ENCODE assay signal across 1 cellular context in genomic region chr17:41415833-41416335, GRCh38.
TF ChIP-seq lines count a peak whose summit lies in the region.

No MANE protein-coding gene starts in this region.

TF ChIP-seq in HepG2, 621 proteins besides CTCF, POLR2A, EP300 and RAD21 (continued from another document and continues in another):
- TF ChIP-seq PAXIP1 (CRISPR knock-in tag; conservative IDR thresholded peaks at IDR 0.05) (peak; percentile 91), ZMYM2 (CRISPR knock-in tag; IDR thresholded peaks at IDR 0.05) (peak; percentile 78), ZNF879 (CRISPR knock-in tag; IDR thresholded peaks at IDR 0.05) (no peak), SMARCC2 (IDR thresholded peaks at IDR 0.05) (no peak), FOXA3 (CRISPR knock-in tag; IDR thresholded peaks at IDR 0.05) (peak; percentile 66), SOX13 (IDR thresholded peaks at IDR 0.05) (no peak), SOX13 (CRISPR knock-in tag; conservative IDR thresholded peaks at IDR 0.05 in 1 of 2, IDR thresholded peaks at IDR 0.05 in 1 of 2) (peak in 1 of 2 experiments; percentile 78; a peak in 2 of 4 replicates), NFRKB (IDR thresholded peaks at IDR 0.05) (no peak), ZNF138 (CRISPR knock-in tag; IDR thresholded peaks at IDR 0.05; ENCODE audit: low read depth) (no peak), ZNF607 (CRISPR knock-in tag; IDR thresholded peaks at IDR 0.05; ENCODE audit: borderline replicate concordance) (no peak; the same call in 1 of the 2 replicates), TEAD3 (CRISPR knock-in tag; optimal IDR thresholded peaks at IDR 0.05; ENCODE audit: borderline replicate concordance) (peak; percentile 99), HNF1B (CRISPR knock-in tag; IDR thresholded peaks at IDR 0.05) (peak; percentile 76), EHMT2 (IDR thresholded peaks at IDR 0.05; ENCODE audit: borderline replicate concordance, low read depth, low read length) (peak; percentile 74; the same call in 1 of the 2 replicates), MLLT10 (CRISPR knock-in tag; IDR thresholded peaks at IDR 0.05) (no peak), PHF21A (CRISPR knock-in tag; IDR thresholded peaks at IDR 0.05) (peak; percentile 85), ZNF460 (CRISPR knock-in tag; IDR thresholded peaks at IDR 0.05; ENCODE audit: borderline replicate concordance) (no peak), MIER2 (CRISPR knock-in tag; IDR thresholded peaks at IDR 0.05) (peak; percentile 54; the same call in 1 of the 2 replicates), TAF15 (IDR thresholded peaks at IDR 0.05; ENCODE audit: low read depth, low read length, poor library complexity, severe bottlenecking) (no peak), CREB1 (IDR thresholded peaks at IDR 0.05) (no peak), CREB1 (CRISPR knock-in tag; IDR thresholded peaks at IDR 0.05) (no peak; the same call in 1 of the 2 replicates), NONO (IDR thresholded peaks at IDR 0.05) (no peak), NONO (CRISPR knock-in tag; conservative IDR thresholded peaks at IDR 0.05) (no peak), ETV5 (CRISPR knock-in tag; IDR thresholded peaks at IDR 0.05; ENCODE audit: borderline replicate concordance) (peak; percentile 45; the same call in 1 of the 2 replicates), HNF4G (IDR thresholded peaks at IDR 0.05; ENCODE audit: borderline replicate concordance, low read depth, low read length) (peak; percentile 81), HNF4G (CRISPR knock-in tag; IDR thresholded peaks at IDR 0.05; ENCODE audit: borderline replicate concordance, low read depth) (peak; percentile 90; the same call in 1 of the 2 replicates), TBX2 (CRISPR knock-in tag; IDR thresholded peaks at IDR 0.05; ENCODE audit: borderline replicate concordance) (peak; percentile 41; the same call in 1 of the 2 replicates), GABPA (IDR thresholded peaks at IDR 0.05; ENCODE audit: low read depth, low read length) (no peak), GABPA (CRISPR knock-in tag; IDR thresholded peaks at IDR 0.05; ENCODE audit: low read depth) (0 out of 2 replicates have a peak, but pooled peaks have one; percentile 43), KDM2A (CRISPR knock-in tag; IDR thresholded peaks at IDR 0.05; ENCODE audit: borderline replicate concordance, low read depth) (0 out of 2 replicates have a peak, but pooled peaks have one; percentile 37), SMAD3 (CRISPR knock-in tag; IDR thresholded peaks at IDR 0.05) (0 out of 2 replicates have a peak, but pooled peaks have one; percentile 43), TCF7 (IDR thresholded peaks at IDR 0.05; ENCODE audit: low read depth) (peak; percentile 48), ATF2 (CRISPR knock-in tag; IDR thresholded peaks at IDR 0.05) (peak; percentile 84; the same call in 1 of the 2 replicates), KDM5A (IDR thresholded peaks at IDR 0.05; ENCODE audit: borderline replicate concordance, low read length) (no peak), THRA (CRISPR knock-in tag; IDR thresholded peaks at IDR 0.05; ENCODE audit: borderline replicate concordance) (peak; percentile 85; the same call in 1 of the 2 replicates), NFE2L1 (CRISPR knock-in tag; IDR thresholded peaks at IDR 0.05; ENCODE audit: borderline replicate concordance) (no peak), ZNF660 (CRISPR knock-in tag; IDR thresholded peaks at IDR 0.05; ENCODE audit: borderline replicate concordance, low read depth) (no peak), ZNF446 (CRISPR knock-in tag; IDR thresholded peaks at IDR 0.05) (no peak), RFX3 (CRISPR knock-in tag; IDR thresholded peaks at IDR 0.05) (no peak), ZNF251 (CRISPR knock-in tag; IDR thresholded peaks at IDR 0.05) (no peak), HIVEP1 (CRISPR knock-in tag; IDR thresholded peaks at IDR 0.05) (no peak), RXRB (CRISPR knock-in tag; IDR thresholded peaks at IDR 0.05; ENCODE audit: borderline replicate concordance) (peak; percentile 90), TCF12 (IDR thresholded peaks at IDR 0.05) (no peak), TCF12 (CRISPR knock-in tag; IDR thresholded peaks at IDR 0.05) (peak; percentile 67; the same call in 1 of the 2 replicates), ZFP36 (IDR thresholded peaks at IDR 0.05; ENCODE audit: borderline replicate concordance, low read depth, low read length, partially characterized antibody) (no peak)
- TF ChIP-seq, protein P1, sequence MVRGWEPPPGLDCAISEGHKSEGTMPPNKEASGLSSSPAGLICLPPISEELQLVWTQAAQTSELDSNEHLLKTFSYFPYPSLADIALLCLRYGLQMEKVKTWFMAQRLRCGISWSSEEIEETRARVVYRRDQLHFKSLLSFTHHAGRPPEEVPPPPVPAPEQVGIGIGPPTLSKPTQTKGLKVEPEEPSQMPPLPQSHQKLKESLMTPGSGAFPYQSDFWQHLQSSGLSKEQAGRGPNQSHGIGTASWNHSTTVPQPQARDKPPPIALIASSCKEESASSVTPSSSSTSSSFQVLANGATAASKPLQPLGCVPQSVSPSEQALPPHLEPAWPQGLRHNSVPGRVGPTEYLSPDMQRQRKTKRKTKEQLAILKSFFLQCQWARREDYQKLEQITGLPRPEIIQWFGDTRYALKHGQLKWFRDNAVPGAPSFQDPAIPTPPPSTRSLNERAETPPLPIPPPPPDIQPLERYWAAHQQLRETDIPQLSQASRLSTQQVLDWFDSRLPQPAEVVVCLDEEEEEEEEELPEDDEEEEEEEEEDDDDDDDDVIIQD (CRISPR knock-in tag; IDR thresholded peaks at IDR 0.05; ENCODE audit: low read depth), result peak; percentile 50; the same call in 1 of the 2 replicates
- TF ChIP-seq, protein P2, sequence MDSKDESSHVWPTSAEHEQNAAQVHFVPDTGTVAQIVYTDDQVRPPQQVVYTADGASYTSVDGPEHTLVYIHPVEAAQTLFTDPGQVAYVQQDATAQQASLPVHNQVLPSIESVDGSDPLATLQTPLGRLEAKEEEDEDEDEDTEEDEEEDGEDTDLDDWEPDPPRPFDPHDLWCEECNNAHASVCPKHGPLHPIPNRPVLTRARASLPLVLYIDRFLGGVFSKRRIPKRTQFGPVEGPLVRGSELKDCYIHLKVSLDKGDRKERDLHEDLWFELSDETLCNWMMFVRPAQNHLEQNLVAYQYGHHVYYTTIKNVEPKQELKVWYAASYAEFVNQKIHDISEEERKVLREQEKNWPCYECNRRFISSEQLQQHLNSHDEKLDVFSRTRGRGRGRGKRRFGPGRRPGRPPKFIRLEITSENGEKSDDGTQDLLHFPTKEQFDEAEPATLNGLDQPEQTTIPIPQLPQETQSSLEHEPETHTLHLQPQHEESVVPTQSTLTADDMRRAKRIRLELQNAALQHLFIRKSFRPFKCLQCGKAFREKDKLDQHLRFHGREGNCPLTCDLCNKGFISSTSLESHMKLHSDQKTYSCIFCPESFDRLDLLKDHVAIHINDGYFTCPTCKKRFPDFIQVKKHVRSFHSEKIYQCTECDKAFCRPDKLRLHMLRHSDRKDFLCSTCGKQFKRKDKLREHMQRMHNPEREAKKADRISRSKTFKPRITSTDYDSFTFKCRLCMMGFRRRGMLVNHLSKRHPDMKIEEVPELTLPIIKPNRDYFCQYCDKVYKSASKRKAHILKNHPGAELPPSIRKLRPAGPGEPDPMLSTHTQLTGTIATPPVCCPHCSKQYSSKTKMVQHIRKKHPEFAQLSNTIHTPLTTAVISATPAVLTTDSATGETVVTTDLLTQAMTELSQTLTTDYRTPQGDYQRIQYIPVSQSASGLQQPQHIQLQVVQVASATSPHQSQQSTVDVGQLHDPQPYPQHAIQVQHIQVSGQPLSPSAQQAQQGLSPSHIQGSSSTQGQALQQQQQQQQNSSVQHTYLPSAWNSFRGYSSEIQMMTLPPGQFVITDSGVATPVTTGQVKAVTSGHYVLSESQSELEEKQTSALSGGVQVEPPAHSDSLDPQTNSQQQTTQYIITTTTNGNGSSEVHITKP (CRISPR knock-in tag; IDR thresholded peaks at IDR 0.05; ENCODE audit: low read depth), result peak; percentile 55; the same call in 1 of the 2 replicates
- TF ChIP-seq, protein P3, sequence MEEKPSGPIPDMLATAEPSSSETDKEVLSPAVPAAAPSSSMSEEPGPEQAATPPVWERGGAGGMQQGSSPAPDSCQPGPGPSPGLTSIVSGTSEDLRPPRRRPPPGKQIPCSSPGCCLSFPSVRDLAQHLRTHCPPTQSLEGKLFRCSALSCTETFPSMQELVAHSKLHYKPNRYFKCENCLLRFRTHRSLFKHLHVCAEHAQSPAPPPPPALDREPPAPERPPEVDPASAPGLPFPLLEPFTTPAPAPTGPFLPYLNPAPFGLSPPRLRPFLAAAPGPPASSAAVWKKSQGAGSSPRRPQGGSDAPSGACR (CRISPR knock-in tag; IDR thresholded peaks at IDR 0.05), result 0 out of 2 replicates have a peak, but pooled peaks have one; percentile 80
- TF ChIP-seq, protein P4, sequence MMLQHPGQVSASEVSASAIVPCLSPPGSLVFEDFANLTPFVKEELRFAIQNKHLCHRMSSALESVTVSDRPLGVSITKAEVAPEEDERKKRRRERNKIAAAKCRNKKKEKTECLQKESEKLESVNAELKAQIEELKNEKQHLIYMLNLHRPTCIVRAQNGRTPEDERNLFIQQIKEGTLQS (CRISPR knock-in tag; IDR thresholded peaks at IDR 0.05), result peak; percentile 61; the same call in 1 of the 2 replicates
- TF ChIP-seq, protein P5, sequence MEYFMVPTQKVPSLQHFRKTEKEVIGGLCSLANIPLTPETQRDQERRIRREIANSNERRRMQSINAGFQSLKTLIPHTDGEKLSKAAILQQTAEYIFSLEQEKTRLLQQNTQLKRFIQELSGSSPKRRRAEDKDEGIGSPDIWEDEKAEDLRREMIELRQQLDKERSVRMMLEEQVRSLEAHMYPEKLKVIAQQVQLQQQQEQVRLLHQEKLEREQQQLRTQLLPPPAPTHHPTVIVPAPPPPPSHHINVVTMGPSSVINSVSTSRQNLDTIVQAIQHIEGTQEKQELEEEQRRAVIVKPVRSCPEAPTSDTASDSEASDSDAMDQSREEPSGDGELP (IDR thresholded peaks at IDR 0.05; ENCODE audit: borderline replicate concordance, low read depth), result peak; percentile 89
- TF ChIP-seq, protein P6, sequence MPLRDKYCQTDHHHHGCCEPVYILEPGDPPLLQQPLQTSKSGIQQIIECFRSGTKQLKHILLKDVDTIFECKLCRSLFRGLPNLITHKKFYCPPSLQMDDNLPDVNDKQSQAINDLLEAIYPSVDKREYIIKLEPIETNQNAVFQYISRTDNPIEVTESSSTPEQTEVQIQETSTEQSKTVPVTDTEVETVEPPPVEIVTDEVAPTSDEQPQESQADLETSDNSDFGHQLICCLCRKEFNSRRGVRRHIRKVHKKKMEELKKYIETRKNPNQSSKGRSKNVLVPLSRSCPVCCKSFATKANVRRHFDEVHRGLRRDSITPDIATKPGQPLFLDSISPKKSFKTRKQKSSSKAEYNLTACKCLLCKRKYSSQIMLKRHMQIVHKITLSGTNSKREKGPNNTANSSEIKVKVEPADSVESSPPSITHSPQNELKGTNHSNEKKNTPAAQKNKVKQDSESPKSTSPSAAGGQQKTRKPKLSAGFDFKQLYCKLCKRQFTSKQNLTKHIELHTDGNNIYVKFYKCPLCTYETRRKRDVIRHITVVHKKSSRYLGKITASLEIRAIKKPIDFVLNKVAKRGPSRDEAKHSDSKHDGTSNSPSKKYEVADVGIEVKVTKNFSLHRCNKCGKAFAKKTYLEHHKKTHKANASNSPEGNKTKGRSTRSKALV (CRISPR knock-in tag; IDR thresholded peaks at IDR 0.05), result no peak
